23 cellular contexts compared by ENCODE assay signal in the genomic region with DNA sequence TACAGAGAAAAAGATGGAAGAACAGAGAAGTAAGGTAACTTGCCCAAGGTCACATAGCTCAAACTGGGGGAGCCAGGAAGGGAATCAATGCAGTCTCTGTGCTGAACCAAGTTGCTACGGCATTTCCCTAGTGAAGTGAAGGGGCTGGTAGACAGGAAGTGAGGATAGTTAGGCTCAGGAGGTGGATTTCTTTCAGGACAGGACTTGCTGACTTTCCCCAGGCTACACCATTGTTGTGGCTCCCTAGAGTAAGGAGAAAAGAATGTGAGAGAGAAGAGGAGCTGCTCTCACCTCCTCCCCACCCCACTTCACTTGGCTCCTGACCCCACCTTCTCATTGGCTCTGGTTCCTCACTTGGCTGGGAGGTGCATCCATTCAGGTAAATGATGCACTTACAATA.
DNase-seq lines count a peak whose midpoint lies in the region; ATAC-seq and TF ChIP-seq lines count a peak whose summit lies in the region.
"Had no signal": no experiment of that assay in that cellular context is flagged by ENCODE, and none has a peak within 500 bp of the region (broad histone marks: within the 10 kb centered on the region; RNA-seq: fewer than 3 reads in every experiment).

No MANE protein-coding gene starts in this region.

- H3K9me3 Mint-ChIP-seq in CD14-positive monocyte = peaks cover 0 to 11% (median 2%) of the 10 kb centered on the region in 7 donors

- no peak overlapping the region for H3K4me3 Mint-ChIP-seq in CD14-positive monocyte
- H3K4me3 Mint-ChIP-seq: activated naive CD4-positive, alpha-beta T cell treated with anti-CD3 and anti-CD28 coated beads for 36 hours; IgD-negative memory B cell; stimulated activated naive CD8-positive, alpha-beta T cell treated with anti-CD3 and anti-CD28 coated beads, Interleukin-15, Interleukin-2, amounts not matched to agents 100 ng/mL and 50 ng/mL, for 24 hours had no signal

- TF ChIP-seq CTCF in foreskin keratinocyte (conservative IDR thresholded peaks at IDR 0.05) = no peak
- TF ChIP-seq CTCF in CD14-positive monocyte (IDR thresholded peaks at IDR 0.05) = no peak

- H3K27me3 ChIP-seq in H7 (ENCODE audit: control insufficient read depth, insufficient read depth, low read length) = no peaks in the 10 kb centered on the region
- H3K27me3 ChIP-seq in foreskin keratinocyte = no peaks in the 10 kb centered on the region
- H3K27me3 ChIP-seq: right atrium auricular region, transverse colon had no signal

- no peaks in the 10 kb centered on the region for H3K4me1 Mint-ChIP-seq in CD14-positive monocyte
- H3K4me1 Mint-ChIP-seq: IgD-negative memory B cell had no signal

- intact Hi-C loops in CD14-positive monocyte (cut with micrococcal nuclease) = no loop called here

- ATAC-seq in foreskin keratinocyte = peak; percentile 95
- ATAC-seq in GM21381 (IDR thresholded peaks at IDR 0.05; ENCODE audit: unreplicated experiment) = no peak

- peaks cover 31% of the 10 kb centered on the region for H3K4me1 ChIP-seq in foreskin keratinocyte
- H3K4me1 ChIP-seq: right atrium auricular region, transverse colon had no signal

- H3K27me3 Mint-ChIP-seq in CD14-positive monocyte (ENCODE audit: low read depth in 3 of 3) = peaks cover 0 to 2% (median 0%) of the 10 kb centered on the region in 3 donors
- H3K27me3 Mint-ChIP-seq: IgD-negative memory B cell; stimulated activated naive CD8-positive, alpha-beta T cell treated with anti-CD3 and anti-CD28 coated beads, Interleukin-15, Interleukin-2, amounts not matched to agents 100 ng/mL and 50 ng/mL, for 24 hours had no signal

- DNase-seq in H7 (peak; percentile 31), RPMI7951 (ENCODE audit: low read depth) (peak; percentile 10), foreskin keratinocyte (peak; percentile 97 to 99), renal cortical epithelial cell (ENCODE audit: low read depth) (peak; percentile 18), CD14-positive monocyte (ENCODE audit: low spot score) (no peak), NCI-H2029 treated with DMSO at 0.1 percent for 48 hours (lab: John Stamatoyannopoulos, UW) (no peak)
- DNase-seq: activated CD4-positive, CD25-positive, alpha-beta regulatory T cell treated with anti-CD3 and anti-CD28 coated beads, Interleukin-2, amount 50 U/mL, for 72 hours; activated naive CD4-positive, alpha-beta T cell treated with anti-CD3 and anti-CD28 coated beads for 36 hours; activated T-cell treated with anti-CD3 and anti-CD28 coated beads, Interleukin-2, amount 50 U/mL, for 48 hours; amniotic stem cell; C1 segment of cervical spinal cord; GM23248; mesenchymal stem cell; NCI-H524 treated with DMSO at 0.1 percent for 48 hours; stimulated activated CD4-positive, alpha-beta T cell treated with anti-CD3 and anti-CD28 coated beads, Interleukin-12 subunit alpha, Interleukin-12 subunit beta, amount 100 ng/mL, for 4 hours; stimulated activated CD4-positive, alpha-beta T cell treated with anti-CD3 and anti-CD28 coated beads, Interleukin-4, amount 100 ng/mL, for 4 hours; transverse colon had no signal

- H3K27ac ChIP-seq in foreskin keratinocyte = peak overlapping the region; percentile 88
- H3K27ac ChIP-seq: cardiac muscle cell, GM23248, HL-60, right atrium auricular region, transverse colon had no signal

- no peak overlapping the region for H3K4me3 ChIP-seq in H7 (ENCODE audit: insufficient read depth, low read depth, low read length)
- H3K4me3 ChIP-seq: cardiac muscle cell, GM23248, right atrium auricular region, transverse colon had no signal

- peak overlapping the region in 1 of 7 donors; percentile 7 for H3K27ac Mint-ChIP-seq in CD14-positive monocyte
- H3K27ac Mint-ChIP-seq: activated naive CD4-positive, alpha-beta T cell treated with anti-CD3 and anti-CD28 coated beads for 36 hours; IgD-negative memory B cell; stimulated activated naive CD8-positive, alpha-beta T cell treated with anti-CD3 and anti-CD28 coated beads, Interleukin-15, Interleukin-2, amounts not matched to agents 100 ng/mL and 50 ng/mL, for 24 hours had no signal

- no peaks in the 10 kb centered on the region for H3K36me3 Mint-ChIP-seq in CD14-positive monocyte

- H3K36me3 ChIP-seq in H7 (replicated peaks; ENCODE audit: control insufficient read depth, insufficient read depth, low read length) = no peaks in the 10 kb centered on the region
- H3K36me3 ChIP-seq: cardiac muscle cell, right atrium auricular region, transverse colon had no signal

Comparison
In these comparisons a context has a peak if more than half of its experiments do, and no peak if none do; other contexts are left out.
1. DNase-seq: peak in H7 (single experiment), RPMI7951 (single experiment), foreskin keratinocyte (2 of 2) and renal cortical epithelial cell (single experiment); none in CD14-positive monocyte (single experiment) and NCI-H2029 treated with DMSO at 0.1 percent for 48 hours (single experiment).